9 cellular contexts compared by ENCODE assay signal in genomic region chr15:96344706-96345559, GRCh38. TPM values are rescaled to one million over a fixed set of nuclear protein-coding genes. Genes with fewer than 3 reads are reported as not detected.
A peak's percentile ranks its signal among the peaks of the same experiment; 100 is the strongest.
DNase-seq lines count a peak whose midpoint lies in the region; TF ChIP-seq lines count a peak whose summit lies in the region.
"Had no signal": no experiment of that assay in that cellular context is flagged by ENCODE, and none has a peak within 500 bp of the region (broad histone marks: within the 10 kb centered on the region; RNA-seq: fewer than 3 reads in every experiment).

No MANE protein-coding gene starts in this region.

- DNase-seq in activated T-cell treated with anti-CD3 and anti-CD28 coated beads, Interleukin-2, amount 50 U/mL, for 48 hours = peak; percentile 14 to 16
- DNase-seq in activated T-cell treated with anti-CD3 and anti-CD28 coated beads for 4 hours (no peak), epithelial cell of proximal tubule (ENCODE audit: low read depth) (no peak), nephron progenitor cell (peak; percentile 41), type B pancreatic cell (ENCODE audit: extremely low spot score, unreplicated experiment) (no peak), dedifferentiated amniotic fluid mesenchymal stem cell (ENCODE audit: extremely low spot score) (no peak), CD1c-positive myeloid dendritic cell (ENCODE audit: extremely low spot score) (no peak), HuH-7.5 (ENCODE audit: low spot score) (no peak)

- TF ChIP-seq CTCF in epithelial cell of proximal tubule (conservative IDR thresholded peaks at IDR 0.05; ENCODE audit: low read depth, low read length) (no peak), nephron progenitor cell (IDR thresholded peaks at IDR 0.05) (no peak), type B pancreatic cell (conservative IDR thresholded peaks at IDR 0.05) (no peak)

- H3K4me1 Mint-ChIP-seq in nephron progenitor cell = peaks cover 96% of the 10 kb centered on the region
- peaks cover 87% of the 10 kb centered on the region for H3K4me1 Mint-ChIP-seq in type B pancreatic cell (ENCODE audit: unreplicated experiment)

- H3K4me3 ChIP-seq in epithelial cell of proximal tubule (ENCODE audit: low read depth, low read length) = peak overlapping the region; percentile 63
- H3K4me3 ChIP-seq: SJCRH30 had no signal

- H3K27me3 Mint-ChIP-seq in nephron progenitor cell (ENCODE audit: low read depth, poor library complexity) (peaks cover 26% of the 10 kb centered on the region), type B pancreatic cell (peaks cover 48% of the 10 kb centered on the region)

- H3K36me3 Mint-ChIP-seq in nephron progenitor cell (ENCODE audit: low read depth) (peaks cover 42% of the 10 kb centered on the region), type B pancreatic cell (peaks cover 15% of the 10 kb centered on the region)

- no peaks in the 10 kb centered on the region for H3K9me3 Mint-ChIP-seq in nephron progenitor cell
- no peaks in the 10 kb centered on the region for H3K9me3 Mint-ChIP-seq in type B pancreatic cell

- H3K4me3 Mint-ChIP-seq in nephron progenitor cell = peak overlapping the region; percentile 97
- H3K4me3 Mint-ChIP-seq in type B pancreatic cell = peak overlapping the region; percentile 95

- H3K27ac Mint-ChIP-seq in nephron progenitor cell = peak overlapping the region; percentile 94
- H3K27ac Mint-ChIP-seq in type B pancreatic cell = peak overlapping the region; percentile 93

RNA-seq across cellular contexts. Expression of gene NR2F2, which starts 14.4 kb away (rescaled TPM):
- total RNA-seq in epithelial cell of proximal tubule = 17.6 and 17.7 TPM in 2 replicates
- total RNA-seq in type B pancreatic cell (ENCODE audit: low replicate concordance) = 135 and 270 TPM in 2 replicates

Comparison
In these comparisons a context has a peak if more than half of its experiments do, and no peak if none do; other contexts are left out.
1. DNase-seq: peak in activated T-cell treated with anti-CD3 and anti-CD28 coated beads, Interleukin-2, amount 50 U/mL, for 48 hours (2 of 2) and nephron progenitor cell (single experiment); none in activated T-cell treated with anti-CD3 and anti-CD28 coated beads for 4 hours (single experiment), epithelial cell of proximal tubule (single experiment), type B pancreatic cell (single experiment), dedifferentiated amniotic fluid mesenchymal stem cell (single experiment), CD1c-positive myeloid dendritic cell (single experiment) and HuH-7.5 (single experiment).